ENCODE assay signal across 20 cellular contexts in the genomic region with DNA sequence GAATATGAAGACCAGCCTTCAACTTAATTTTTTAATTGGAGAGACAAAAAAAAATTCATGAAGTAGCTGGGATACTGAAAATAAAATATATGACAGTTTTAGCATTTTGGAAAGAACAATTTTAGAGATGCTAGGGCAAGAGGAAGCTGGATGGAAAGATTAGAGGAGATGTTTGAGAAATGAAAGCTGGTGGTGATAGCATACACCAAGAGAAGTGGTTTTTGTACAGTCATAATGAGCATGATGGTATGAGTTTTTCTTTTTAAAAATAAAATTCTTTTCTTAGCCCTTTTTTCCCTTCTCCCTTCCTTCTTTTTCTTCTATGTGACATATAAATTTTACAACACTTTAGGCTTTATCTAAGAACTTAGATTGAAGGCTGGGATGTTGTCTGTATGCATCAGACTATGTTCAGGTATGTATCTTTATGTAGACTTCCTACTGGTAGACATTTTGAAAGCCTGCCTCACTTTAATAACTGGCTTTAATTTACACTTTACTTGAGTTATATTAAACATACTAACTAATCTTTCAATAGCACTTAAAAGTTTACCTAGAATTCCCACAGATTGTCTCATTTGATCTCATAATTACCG.
DNase-seq lines count a peak whose midpoint lies in the region; ATAC-seq and TF ChIP-seq lines count a peak whose summit lies in the region.
"Had no signal": no experiment of that assay in that cellular context is flagged by ENCODE, and none has a peak within 500 bp of the region (broad histone marks: within the 10 kb centered on the region; RNA-seq: fewer than 3 reads in every experiment).

No MANE protein-coding gene starts in this region.

- TF ChIP-seq CTCF in RWPE1 (conservative IDR thresholded peaks at IDR 0.05; ENCODE audit: low read depth) = no peak

- no peak overlapping the region for H3K27ac ChIP-seq in RWPE1
- H3K27ac ChIP-seq: BLaER1 treated with 17β-estradiol and CSF1 and Interleukin-3, amounts not matched to agents 10 nM and 100 nM; heart left ventricle; right atrium auricular region; tibial nerve had no signal

- no peaks in the 10 kb centered on the region for H3K4me1 Mint-ChIP-seq in immature natural killer cell

- H3K36me3 Mint-ChIP-seq in activated naive CD4-positive, alpha-beta T cell treated with anti-CD3 and anti-CD28 coated beads, Interleukin-2, amount 50 U/mL, for 72 hours = peaks cover 7 to 15% of the 10 kb centered on the region in 2 donors
- H3K36me3 Mint-ChIP-seq in immature natural killer cell = no peaks in the 10 kb centered on the region

- no peaks in the 10 kb centered on the region for H3K27me3 Mint-ChIP-seq in immature natural killer cell (ENCODE audit: low read depth in 3 of 3)

- no peak for DNase-seq in activated naive CD4-positive, alpha-beta T cell treated with anti-CD3 and anti-CD28 coated beads, Interleukin-2, amount 50 U/mL, for 72 hours (ENCODE audit: low spot score in 2 of 2)
- DNase-seq in activated naive CD4-positive, alpha-beta T cell treated with Interleukin-2 at 50 U/mL for 16 hours = no peak
- DNase-seq in dermis blood vessel endothelial cell (no peak), anterior cingulate cortex (lab: John Stamatoyannopoulos, UW) (no peak), immature natural killer cell (no peak), RWPE1 (ENCODE audit: low spot score) (no peak)
- DNase-seq: activated CD8-positive, alpha-beta memory T cell treated with anti-CD3 and anti-CD28 coated beads, Interleukin-2, amount 50 U/mL, for 4 hours; activated naive CD4-positive, alpha-beta T cell treated with anti-CD3 and anti-CD28 coated beads for 36 hours; heart left ventricle; IMR-90; MM.1S; NCI-H187; NCI-H446; SK-N-SH; T1000 had no signal

- peak; percentile 47 to 94 for ATAC-seq in activated naive CD4-positive, alpha-beta T cell treated with anti-CD3 and anti-CD28 coated beads, Interleukin-2, amount 50 U/mL, for 72 hours
- peak; percentile 53 for ATAC-seq in GM21717 (IDR thresholded peaks at IDR 0.05; ENCODE audit: unreplicated experiment)
- peak; percentile 74 for ATAC-seq in HG03439 (IDR thresholded peaks at IDR 0.05; ENCODE audit: unreplicated experiment)
- ATAC-seq: heart left ventricle had no signal

- CTCF ChIA-PET in RWPE1 (lab: Yijun Ruan, JAX) = no interaction called here

- POLR2A ChIA-PET in RWPE1 (lab: Yijun Ruan, JAX; ENCODE audit: low non-redundant PET) = no interaction called here

- no peak overlapping the region for H3K4me3 Mint-ChIP-seq in immature natural killer cell
- H3K4me3 Mint-ChIP-seq: activated naive CD4-positive, alpha-beta T cell treated with anti-CD3 and anti-CD28 coated beads for 36 hours had no signal

- no peak overlapping the region for H3K27ac Mint-ChIP-seq in activated naive CD4-positive, alpha-beta T cell treated with anti-CD3 and anti-CD28 coated beads, Interleukin-2, amount 50 U/mL, for 72 hours
- H3K27ac Mint-ChIP-seq in immature natural killer cell = no peak overlapping the region
- H3K27ac Mint-ChIP-seq: activated naive CD4-positive, alpha-beta T cell treated with anti-CD3 and anti-CD28 coated beads for 36 hours had no signal

- peaks cover 0 to 14% of the 10 kb centered on the region in 2 donors for H3K9me3 Mint-ChIP-seq in activated naive CD4-positive, alpha-beta T cell treated with anti-CD3 and anti-CD28 coated beads, Interleukin-2, amount 50 U/mL, for 72 hours
- H3K9me3 Mint-ChIP-seq in immature natural killer cell = no peaks in the 10 kb centered on the region
- H3K9me3 Mint-ChIP-seq: activated naive CD4-positive, alpha-beta T cell treated with anti-CD3 and anti-CD28 coated beads for 36 hours had no signal
